In genomic region chr2:143177081-143177786, GRCh38 we compare ENCODE assay signal across 9 cellular contexts. TPM values are rescaled to one million over a fixed set of nuclear protein-coding genes. Genes with fewer than 3 reads are reported as not detected.
DNase-seq lines count a peak whose midpoint lies in the region; ATAC-seq and TF ChIP-seq lines count a peak whose summit lies in the region.
"Had no signal": no experiment of that assay in that cellular context is flagged by ENCODE, and none has a peak within 500 bp of the region (broad histone marks: within the 10 kb centered on the region; RNA-seq: fewer than 3 reads in every experiment).

No MANE protein-coding gene starts in this region.

- H3K4me1 Mint-ChIP-seq in CD4-positive, alpha-beta T cell (ENCODE audit: low read depth): peaks cover 74% of the 10 kb centered on the region
- H3K4me1 Mint-ChIP-seq in central memory CD8-positive, alpha-beta T cell: peaks cover 44% of the 10 kb centered on the region

- peak overlapping the region; percentile 93 for H3K27ac Mint-ChIP-seq in CD4-positive, alpha-beta T cell
- peak overlapping the region; percentile 88 for H3K27ac Mint-ChIP-seq in central memory CD8-positive, alpha-beta T cell (ENCODE audit: low read depth)

- intact Hi-C loops in CD4-positive, alpha-beta T cell (cut with DNase I, micrococcal nuclease): no loop called here

- no peaks in the 10 kb centered on the region for H3K9me3 Mint-ChIP-seq in CD4-positive, alpha-beta T cell
- no peaks in the 10 kb centered on the region for H3K9me3 Mint-ChIP-seq in central memory CD8-positive, alpha-beta T cell

- no peaks in the 10 kb centered on the region for H3K27me3 ChIP-seq in CD4-positive, alpha-beta T cell (ENCODE audit: control insufficient read depth, insufficient read depth, low read length)

- no peak for DNase-seq in CD4-positive, alpha-beta T cell
- DNase-seq in central memory CD8-positive, alpha-beta T cell (ENCODE audit: low spot score in 2 of 2): no peak
- DNase-seq in SIG-M5 treated with dmso at 0.1 percent for 504 hours (lab: John Stamatoyannopoulos, UW; ENCODE audit: unreplicated experiment): no peak
- no peak for DNase-seq in D341Med (ENCODE audit: low spot score)
- no peak for DNase-seq in NCI-H2081 treated with DMSO at 0.1 percent for 48 hours (lab: John Stamatoyannopoulos, UW)
- no peak for DNase-seq in omental fat pad (ENCODE audit: low spot score)

- H3K9me3 ChIP-seq in CD4-positive, alpha-beta T cell (ENCODE audit: control insufficient read depth, low read length): peaks cover 7% of the 10 kb centered on the region

- H3K4me3 Mint-ChIP-seq in CD4-positive, alpha-beta T cell: peak overlapping the region; percentile 87
- H3K4me3 Mint-ChIP-seq in central memory CD8-positive, alpha-beta T cell: peak overlapping the region; percentile 73

- peaks cover 69% of the 10 kb centered on the region for H3K36me3 Mint-ChIP-seq in CD4-positive, alpha-beta T cell (ENCODE audit: low read depth)
- H3K36me3 Mint-ChIP-seq in central memory CD8-positive, alpha-beta T cell (ENCODE audit: insufficient read depth): peaks cover 13% of the 10 kb centered on the region

- peak; percentile 61 for ATAC-seq in CD4-positive, alpha-beta T cell (ENCODE audit: poor library complexity)
- peak; percentile 95 for ATAC-seq in GM19328 (IDR thresholded peaks at IDR 0.05; ENCODE audit: unreplicated experiment)
- peak; percentile 97 for ATAC-seq in HG03159 (IDR thresholded peaks at IDR 0.05; ENCODE audit: unreplicated experiment)
- peak; percentile 73 for ATAC-seq in central memory CD8-positive, alpha-beta T cell (replicated peaks; ENCODE audit: extremely low read depth, poor library complexity, severe bottlenecking)
- ATAC-seq in omental fat pad (ENCODE audit: low FRiP score): no peak
- ATAC-seq: HCT116 had no signal

- POLR2A ChIA-PET in CD4-positive, alpha-beta T cell (lab: Charles Lee): interaction anchor here (0.7 to 2.0 kb wide), 5 partner anchors 19 to 124 kb away, joined by 3 to 8 read pairs (median 4); partner anchors contain the start of gene ARHGAP15

- H3K27ac ChIP-seq in CD4-positive, alpha-beta T cell (ENCODE audit: low read depth, low read length): peak overlapping the region; percentile 19

- no peak for TF ChIP-seq CTCF in CD4-positive, alpha-beta T cell (IDR thresholded peaks at IDR 0.05)
- TF ChIP-seq CTCF in omental fat pad (IDR thresholded peaks at IDR 0.05): no peak

- no peaks in the 10 kb centered on the region for H3K27me3 Mint-ChIP-seq in CD4-positive, alpha-beta T cell
- H3K27me3 Mint-ChIP-seq in central memory CD8-positive, alpha-beta T cell: no peaks in the 10 kb centered on the region

- CTCF ChIA-PET in CD4-positive, alpha-beta T cell (lab: Charles Lee): interaction anchor here (0.9 kb wide), 1 partner anchor 14 kb away, joined by 3 read pairs; no protein-coding TSS in a partner anchor

RNA-seq across cellular contexts. Expression of gene ARHGAP15, which starts 48.0 kb away (rescaled TPM):
- total RNA-seq in CD4-positive, alpha-beta T cell: 100 to 1,000 TPM; 158 to 165 TPM
- 10 to 100 TPM; 12.2 to 27.6 (median 20.7) TPM for total RNA-seq in omental fat pad

Comparison
In these comparisons a context has a peak if more than half of its experiments do, and no peak if none do; other contexts are left out.
1. RNA of gene ARHGAP15, which starts 48.0 kb away (total RNA-seq): 158 to 165 TPM in CD4-positive, alpha-beta T cell; 12.2 to 27.6 TPM in omental fat pad; every median in the first group is over 4 times any median in the second.